Comparison of ENCODE assay signal across 7 cellular contexts in the genomic region with DNA sequence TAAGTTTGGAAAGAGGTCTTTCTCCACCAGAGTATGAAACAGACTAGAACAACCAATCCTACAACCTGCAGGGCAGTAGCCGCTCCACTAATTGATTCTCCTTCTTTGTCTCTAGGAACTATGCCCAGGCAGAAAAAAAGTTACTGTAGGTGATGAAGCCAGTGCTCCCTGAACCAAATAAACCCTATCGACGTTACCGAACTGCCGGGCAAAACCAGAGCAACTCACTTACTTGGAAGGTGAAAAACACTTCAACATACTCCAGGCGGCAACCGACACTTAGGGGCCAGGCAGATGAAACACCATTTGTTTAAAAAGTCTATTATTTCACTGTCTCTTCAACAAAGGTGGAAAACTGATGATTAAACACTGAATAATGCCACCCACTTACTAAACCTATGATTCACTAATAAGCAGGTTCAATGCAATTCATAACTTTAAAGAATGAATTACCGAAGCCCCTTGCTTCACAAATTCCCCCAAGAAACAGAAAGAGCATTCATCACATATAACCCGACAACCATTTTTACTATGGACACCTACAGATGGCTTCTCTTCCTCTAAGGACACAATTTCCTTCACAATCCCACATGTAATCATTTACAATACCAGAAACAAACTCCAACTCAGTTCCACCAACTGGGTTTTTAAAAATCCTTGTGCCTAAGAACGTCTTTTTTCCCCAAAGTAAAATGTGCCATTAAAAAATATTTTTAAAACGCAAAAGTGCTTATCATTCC. TPM values are rescaled to one million over a fixed set of nuclear protein-coding genes. Genes with fewer than 3 reads are reported as not detected.
DNase-seq lines count a peak whose midpoint lies in the region; ATAC-seq and TF ChIP-seq lines count a peak whose summit lies in the region.

No MANE protein-coding gene starts in this region.

- H3K27me3 Mint-ChIP-seq in central memory CD8-positive, alpha-beta T cell, result peaks cover 42% of the 10 kb centered on the region
- H3K27me3 Mint-ChIP-seq in type B pancreatic cell, result no peaks in the 10 kb centered on the region

- peak overlapping the region; percentile 92 for H3K4me3 ChIP-seq in SJSA1

- peaks cover 46% of the 10 kb centered on the region for H3K4me1 Mint-ChIP-seq in central memory CD8-positive, alpha-beta T cell
- peaks cover 43% of the 10 kb centered on the region for H3K4me1 Mint-ChIP-seq in type B pancreatic cell (ENCODE audit: unreplicated experiment)

- DNase-seq in HCEC 1CT (peak; percentile 41), SJSA1 (ENCODE audit: low read depth in 1 of 2, low spot score in 2 of 2) (peak in 1 of 2 experiments; percentile 64), mucosa of gallbladder (ENCODE audit: low spot score) (peak; percentile 24), type B pancreatic cell (ENCODE audit: extremely low spot score, unreplicated experiment) (no peak), DMS153 (lab: John Stamatoyannopoulos, UW) (no peak)
- no peak for DNase-seq in central memory CD8-positive, alpha-beta T cell (ENCODE audit: low spot score in 2 of 2)

- peaks cover 11% of the 10 kb centered on the region for H3K36me3 Mint-ChIP-seq in central memory CD8-positive, alpha-beta T cell (ENCODE audit: insufficient read depth)
- H3K36me3 Mint-ChIP-seq in type B pancreatic cell, result peaks cover 11% of the 10 kb centered on the region

- ATAC-seq in central memory CD8-positive, alpha-beta T cell (replicated peaks; ENCODE audit: extremely low read depth, poor library complexity, severe bottlenecking), result no peak
- ATAC-seq in GM18861 (IDR thresholded peaks at IDR 0.05; ENCODE audit: unreplicated experiment), result no peak

- H3K27me3 ChIP-seq in SJSA1 (replicated peaks), result no peaks in the 10 kb centered on the region

- H3K9me3 ChIP-seq in SJSA1 (replicated peaks), result no peaks in the 10 kb centered on the region

- no peaks in the 10 kb centered on the region for H3K9me3 Mint-ChIP-seq in central memory CD8-positive, alpha-beta T cell
- H3K9me3 Mint-ChIP-seq in type B pancreatic cell, result no peaks in the 10 kb centered on the region

- peaks cover 9% of the 10 kb centered on the region for H3K36me3 ChIP-seq in SJSA1

- H3K27ac Mint-ChIP-seq in central memory CD8-positive, alpha-beta T cell (ENCODE audit: low read depth), result peak overlapping the region; percentile 42
- H3K27ac Mint-ChIP-seq in type B pancreatic cell, result peak overlapping the region; percentile 86

- peaks cover 46% of the 10 kb centered on the region for H3K4me1 ChIP-seq in SJSA1 (replicated peaks)

- peak overlapping the region; percentile 72 for H3K4me3 Mint-ChIP-seq in central memory CD8-positive, alpha-beta T cell
- H3K4me3 Mint-ChIP-seq in type B pancreatic cell, result peak overlapping the region; percentile 95

- no peak for TF ChIP-seq CTCF in type B pancreatic cell (conservative IDR thresholded peaks at IDR 0.05)

- peak overlapping the region; percentile 91 for H3K27ac ChIP-seq in SJSA1

RNA-seq across cellular contexts. Expression of a gene that starts 1.5 kb away (rescaled TPM):
- total RNA-seq in SJSA1 (2014; rRNA removed; shearing (Covaris generic)), result 19.6 and 26.0 TPM in 2 replicates
- total RNA-seq in mucosa of gallbladder (34.4 TPM), type B pancreatic cell (ENCODE audit: low replicate concordance) (52.5 and 88.6 TPM in 2 replicates)

Comparison
In these comparisons a context has a peak if more than half of its experiments do, and no peak if none do; other contexts are left out.
1. DNase-seq: peak in HCEC 1CT (single experiment) and mucosa of gallbladder (single experiment); none in central memory CD8-positive, alpha-beta T cell (0 of 2), type B pancreatic cell (single experiment) and DMS153 (single experiment).